21 cellular contexts compared by ENCODE assay signal in genomic region chr21:35682874-35683549, GRCh38.
DNase-seq lines count a peak whose midpoint lies in the region; ATAC-seq and TF ChIP-seq lines count a peak whose summit lies in the region.
"Had no signal": no experiment of that assay in that cellular context is flagged by ENCODE, and none has a peak within 500 bp of the region (broad histone marks: within the 10 kb centered on the region; RNA-seq: fewer than 3 reads in every experiment).

No MANE protein-coding gene starts in this region.

- peaks cover 0 to 25% (median 0%) of the 10 kb centered on the region in 4 donors for H3K4me1 ChIP-seq in right lobe of liver

- H3K9me3 ChIP-seq in right lobe of liver = no peaks in the 10 kb centered on the region

- H3K36me3 ChIP-seq in right lobe of liver = no peaks in the 10 kb centered on the region

- WGBS in right lobe of liver (ENCODE audit: insufficient coverage, low coverage, low lambda C conversion rate, missing lambda C conversion rate) = 69% methylated on average over 3 of the region's 3 CpGs

- DNase-seq in AG04449 (ENCODE audit: low read depth, low spot score) (peak; percentile 26), EL (peak; percentile 23), right lobe of liver (no peak), HT-29 (ENCODE audit: low spot score) (no peak)
- DNase-seq: C1 segment of cervical spinal cord; CD8-positive, alpha-beta memory T cell; DMS53; H7; HFFc6; IMR-90; Kasumi-1; NCI-H1105; NCI-H2081; NCI-H2171 treated with DMSO at 0.1 percent for 48 hours; NCI-H446; NCI-H69; NK-92 treated with Interleukin-12 subunit alpha and Interleukin-12 subunit beta, amount 100 ng/mL, for 24 hours; SHP77 treated with DMSO at 0.1 percent for 48 hours had no signal

- intact Hi-C loops in right lobe of liver (cut with DNase I) = no loop called here

- no peaks in the 10 kb centered on the region for H3K27me3 ChIP-seq in right lobe of liver

- CTCF ChIA-PET in AG04449 (lab: Yijun Ruan, JAX) = interaction anchor here (1.9 kb wide), 1 partner anchor 157 kb away, joined by 7 read pairs; no protein-coding TSS in a partner anchor

- POLR2A ChIA-PET in AG04449 (lab: Yijun Ruan, JAX) = no interaction called here

- TF ChIP-seq CTCF in AG04449 (IDR thresholded peaks at IDR 0.05; ENCODE audit: insufficient read depth, low read length, missing control alignments) = no peak
- TF ChIP-seq CTCF in right lobe of liver (IDR thresholded peaks at IDR 0.05) = no peak

- H3K4me3 ChIP-seq in AG04449 (ENCODE audit: low read depth, low read length) (no peak overlapping the region), right lobe of liver (no peak overlapping the region)

- peak in 3 of 4 donors; percentile 46 to 80 (median 79) for ATAC-seq in right lobe of liver
- ATAC-seq in HG02884 (IDR thresholded peaks at IDR 0.05; ENCODE audit: unreplicated experiment) = no peak
- ATAC-seq in GM21717 (IDR thresholded peaks at IDR 0.05; ENCODE audit: unreplicated experiment) = no peak

- H3K27ac ChIP-seq in right lobe of liver = peak overlapping the region in 1 of 3 donors; percentile 35

- no peak for TF ChIP-seq POLR2A in right lobe of liver (IDR thresholded peaks at IDR 0.05)

TF ChIP-seq in PFSK-1, 5 proteins besides CTCF, POLR2A, EP300 and RAD21:
- TF ChIP-seq REST (IDR thresholded peaks at IDR 0.05; ENCODE audit: insufficient read depth in 1 of 2, low read depth in 2 of 2, low read length in 2 of 2) (no peak), TAF1 (IDR thresholded peaks at IDR 0.05; ENCODE audit: borderline replicate concordance, insufficient read depth, low read length) (peak; percentile 18; the same call in 1 of the 2 replicates)

Comparison
In these comparisons a context has a peak if more than half of its experiments do, and no peak if none do; other contexts are left out.
1. DNase-seq: peak in AG04449 (single experiment) and EL (single experiment); none in right lobe of liver (0 of 3) and HT-29 (single experiment).
2. ATAC-seq: peak in right lobe of liver (3 of 4); none in HG02884 (single experiment) and GM21717 (single experiment).